In the genomic region with DNA sequence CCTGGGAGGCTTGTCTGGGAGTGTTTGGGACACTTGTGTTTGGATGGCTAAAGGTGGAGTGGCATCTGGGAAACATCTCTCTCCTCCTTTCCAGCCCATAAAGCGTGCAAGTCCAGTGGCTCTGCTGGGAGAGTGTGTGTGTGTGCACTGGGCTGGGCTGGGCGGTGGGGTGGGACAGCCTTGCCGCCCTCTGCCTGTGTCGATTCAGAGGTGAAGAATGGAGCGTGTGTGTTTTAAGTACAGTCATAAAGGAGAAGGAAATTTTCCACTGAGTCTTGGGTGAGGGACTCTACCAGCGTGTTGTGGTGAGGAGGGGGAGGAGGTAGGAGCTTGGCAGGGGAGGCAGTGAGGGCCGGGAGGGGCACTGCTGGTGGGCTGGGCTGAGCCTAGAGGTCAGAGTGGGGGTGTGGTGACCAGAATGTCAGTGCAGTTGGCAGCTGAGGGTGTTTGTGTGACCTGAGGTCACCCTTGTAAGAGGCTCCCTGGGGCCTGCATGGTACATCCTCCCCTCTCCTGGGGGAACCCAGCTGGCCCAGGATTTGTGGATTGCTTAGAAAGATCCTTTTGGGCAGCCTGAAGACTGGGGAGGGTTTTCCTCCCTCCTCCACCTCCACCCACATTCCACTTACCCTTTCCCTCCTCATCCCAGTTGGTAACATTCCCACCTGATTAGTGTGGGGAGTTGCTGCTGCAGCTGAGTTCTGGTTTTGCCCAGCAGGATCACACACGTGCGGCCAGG, we compare ENCODE assay signal across 11 cellular contexts. TPM values are rescaled to one million over a fixed set of nuclear protein-coding genes. Genes with fewer than 3 reads are reported as not detected.
DNase-seq lines count a peak whose midpoint lies in the region; ATAC-seq and TF ChIP-seq lines count a peak whose summit lies in the region.
"Had no signal": no experiment of that assay in that cellular context is flagged by ENCODE, and none has a peak within 500 bp of the region (broad histone marks: within the 10 kb centered on the region; RNA-seq: fewer than 3 reads in every experiment).

No MANE protein-coding gene starts in this region.

- H3K27me3 ChIP-seq in endodermal cell (ENCODE audit: control insufficient read depth, insufficient read depth, low read length, poor library complexity, severe bottlenecking): no peaks in the 10 kb centered on the region

- H3K36me3 Mint-ChIP-seq in endodermal cell (ENCODE audit: low read depth) (peaks cover 3% of the 10 kb centered on the region), type B pancreatic cell (no peaks in the 10 kb centered on the region)

- DNase-seq in OCI-M1 (lab: John Stamatoyannopoulos, UW): peak; percentile 42
- peak; percentile 67 for DNase-seq in endodermal cell
- DNase-seq in lung microvascular endothelial cell (ENCODE audit: low read depth in 2 of 2): peak; percentile 22 to 44
- no peak for DNase-seq in type B pancreatic cell (ENCODE audit: extremely low spot score, unreplicated experiment)
- DNase-seq in DMS114 treated with DMSO at 0.1 percent for 48 hours (lab: John Stamatoyannopoulos, UW; ENCODE audit: unreplicated experiment): no peak
- DNase-seq: SIG-M5; stimulated activated CD4-positive, alpha-beta T cell treated with anti-CD3 and anti-CD28 coated beads, Interleukin-2, amount 100 ng/mL, for 48 hours had no signal

- ATAC-seq in HG02759 (IDR thresholded peaks at IDR 0.05; ENCODE audit: unreplicated experiment): no peak
- no peak for ATAC-seq in HG03045 (IDR thresholded peaks at IDR 0.05; ENCODE audit: unreplicated experiment)
- ATAC-seq in GM18870 (IDR thresholded peaks at IDR 0.05; ENCODE audit: unreplicated experiment): no peak

- 46 to 62% methylated on average over 7 to 9 of the region's 9 CpGs for WGBS in endodermal cell (ENCODE audit: insufficient coverage in 1 of 2, insufficient read length in 1 of 2), 2 experiments

- peak overlapping the region; percentile 88 for H3K4me3 ChIP-seq in endodermal cell (ENCODE audit: low read length)
- H3K4me3 ChIP-seq: K562 had no signal

- H3K4me1 Mint-ChIP-seq in endodermal cell: peaks cover 38% of the 10 kb centered on the region
- H3K4me1 Mint-ChIP-seq in type B pancreatic cell (ENCODE audit: unreplicated experiment): peaks cover 47% of the 10 kb centered on the region

- no peak overlapping the region for H3K27ac ChIP-seq in endodermal cell (ENCODE audit: low read depth, low read length)

- peak overlapping the region; percentile 32 for H3K27ac Mint-ChIP-seq in endodermal cell
- H3K27ac Mint-ChIP-seq in type B pancreatic cell: peak overlapping the region; percentile 49

- H3K9me3 Mint-ChIP-seq in endodermal cell: no peaks in the 10 kb centered on the region
- H3K9me3 Mint-ChIP-seq in type B pancreatic cell: no peaks in the 10 kb centered on the region

- H3K4me3 Mint-ChIP-seq in endodermal cell (peak overlapping the region; percentile 74), type B pancreatic cell (peak overlapping the region; percentile 94)

- TF ChIP-seq CTCF in endodermal cell (conservative IDR thresholded peaks at IDR 0.05) (no peak), type B pancreatic cell (conservative IDR thresholded peaks at IDR 0.05) (no peak)

- H3K9me3 ChIP-seq in endodermal cell (ENCODE audit: control insufficient read depth, low read length): no peaks in the 10 kb centered on the region

- H3K36me3 ChIP-seq in endodermal cell (ENCODE audit: control insufficient read depth, insufficient read depth, low read length): peaks cover 9% of the 10 kb centered on the region

- peaks cover 3% of the 10 kb centered on the region for H3K4me1 ChIP-seq in endodermal cell (ENCODE audit: control insufficient read depth, insufficient read depth, low read length)

- H3K27me3 Mint-ChIP-seq in endodermal cell (ENCODE audit: insufficient read depth) (peaks cover 17% of the 10 kb centered on the region), type B pancreatic cell (peaks cover 14% of the 10 kb centered on the region)

- H3K9ac ChIP-seq in endodermal cell (ENCODE audit: extremely low read depth, low read length, poor library complexity, severe bottlenecking): peak overlapping the region; percentile 35

RNA-seq across cellular contexts. Expression of a gene that starts 1.7 kb away (rescaled TPM):
- total RNA-seq in endodermal cell (10 to 100 TPM in 1 of 2 donors, 1 to 10 TPM in 1; 6.3 to 17.1 TPM), lung microvascular endothelial cell (96.5 and 479 TPM in 2 replicates), type B pancreatic cell (ENCODE audit: low replicate concordance) (38.3 and 45.9 TPM in 2 replicates)
- polyA plus RNA-seq in endodermal cell (2013, experiment 1 of 2): 20.9 TPM
- 21.2 TPM for polyA plus RNA-seq in endodermal cell (2013, experiment 2 of 2)

Comparison
In these comparisons a context has a peak if more than half of its experiments do, and no peak if none do; other contexts are left out.
1. DNase-seq: peak in OCI-M1 (single experiment), endodermal cell (single experiment) and lung microvascular endothelial cell (2 of 2); none in type B pancreatic cell (single experiment) and DMS114 treated with DMSO at 0.1 percent for 48 hours (single experiment).